In genomic region chr1:234521802-234522185, GRCh38 we compare ENCODE assay signal across 15 cellular contexts. TPM values are rescaled to one million over a fixed set of nuclear protein-coding genes. Genes with fewer than 3 reads are reported as not detected.
DNase-seq lines count a peak whose midpoint lies in the region; ATAC-seq and TF ChIP-seq lines count a peak whose summit lies in the region.
"Had no signal": no experiment of that assay in that cellular context is flagged by ENCODE, and none has a peak within 500 bp of the region (broad histone marks: within the 10 kb centered on the region; RNA-seq: fewer than 3 reads in every experiment).

No MANE protein-coding gene starts in this region.

- H3K4me3 ChIP-seq in right atrium auricular region, result no peak overlapping the region
- no peak overlapping the region for H3K4me3 ChIP-seq in uterus
- H3K4me3 ChIP-seq: cardiac muscle cell, hepatocyte, vagina had no signal

- no peaks in the 10 kb centered on the region for H3K36me3 Mint-ChIP-seq in activated CD8-positive, alpha-beta T cell treated with anti-CD3 and anti-CD28 coated beads for 36 hours (ENCODE audit: low read depth)
- no peaks in the 10 kb centered on the region for H3K36me3 Mint-ChIP-seq in nephron (ENCODE audit: low read depth)

- H3K27me3 ChIP-seq in right atrium auricular region (no peaks in the 10 kb centered on the region), uterus (no peaks in the 10 kb centered on the region)
- H3K27me3 ChIP-seq: cardiac muscle cell, hepatocyte, vagina had no signal

- no peaks in the 10 kb centered on the region for H3K9me3 ChIP-seq in right atrium auricular region
- H3K9me3 ChIP-seq in uterus, result no peaks in the 10 kb centered on the region
- H3K9me3 ChIP-seq: vagina had no signal

- ATAC-seq in Right ventricle myocardium superior (ENCODE audit: poor library complexity) (no peak), HG03432 (IDR thresholded peaks at IDR 0.05; ENCODE audit: unreplicated experiment) (no peak), left lobe of liver (no peak), GM21381 (IDR thresholded peaks at IDR 0.05; ENCODE audit: unreplicated experiment) (no peak)
- ATAC-seq in activated CD8-positive, alpha-beta T cell treated with anti-CD3 and anti-CD28 coated beads for 36 hours, result no peak

- H3K27ac ChIP-seq in right atrium auricular region (peak overlapping the region; percentile 88 to 96), uterus (peak overlapping the region; percentile 23 to 98)

- CTCF ChIA-PET in activated CD8-positive, alpha-beta T cell treated with anti-CD3 and anti-CD28 coated beads for 36 hours (lab: Charles Lee), result interaction anchor here (0.9 to 2.1 kb wide), 3 partner anchors 9 to 23 kb away, joined by 3 to 6 read pairs (median 5); no protein-coding TSS in a partner anchor

- peak overlapping the region; percentile 62 for H3K27ac Mint-ChIP-seq in activated CD8-positive, alpha-beta T cell treated with anti-CD3 and anti-CD28 coated beads for 36 hours
- H3K27ac Mint-ChIP-seq in nephron, result peak overlapping the region in 2 of 3 experiments; percentile 31 to 75

- no peak for DNase-seq in right atrium auricular region (ENCODE audit: low spot score)
- no peak for DNase-seq in Right ventricle myocardium superior
- DNase-seq in activated CD8-positive, alpha-beta T cell treated with anti-CD3 and anti-CD28 coated beads for 36 hours, result no peak
- DNase-seq in uterus, result no peak
- no peak for DNase-seq in left lobe of liver (ENCODE audit: low spot score)
- DNase-seq: Calu3; effector CD4-positive, alpha-beta T cell; NCI-H510A had no signal

- TF ChIP-seq POLR2A in uterus (IDR thresholded peaks at IDR 0.05), result no peak

- H3K4me1 ChIP-seq in right atrium auricular region (peaks cover 0 to 58% of the 10 kb centered on the region in 2 donors), uterus (no peaks in the 10 kb centered on the region)

- H3K27me3 Mint-ChIP-seq in activated CD8-positive, alpha-beta T cell treated with anti-CD3 and anti-CD28 coated beads for 36 hours, result peaks cover 10% of the 10 kb centered on the region
- no peaks in the 10 kb centered on the region for H3K27me3 Mint-ChIP-seq in nephron (ENCODE audit: low read depth)

- H3K36me3 ChIP-seq in right atrium auricular region (no peaks in the 10 kb centered on the region), uterus (no peaks in the 10 kb centered on the region)
- H3K36me3 ChIP-seq: cardiac muscle cell, vagina had no signal

- peaks cover 27% of the 10 kb centered on the region for H3K4me1 Mint-ChIP-seq in activated CD8-positive, alpha-beta T cell treated with anti-CD3 and anti-CD28 coated beads for 36 hours (ENCODE audit: low read depth)
- peaks cover 45% of the 10 kb centered on the region for H3K4me1 Mint-ChIP-seq in nephron

- no peak overlapping the region for H3K4me3 Mint-ChIP-seq in activated CD8-positive, alpha-beta T cell treated with anti-CD3 and anti-CD28 coated beads for 36 hours
- H3K4me3 Mint-ChIP-seq in nephron, result no peak overlapping the region
- H3K4me3 Mint-ChIP-seq: activated T-cell treated with anti-CD3 and anti-CD28 coated beads, Interleukin-2, amount 50 U/mL, for 4 hours had no signal

- H3K9me3 Mint-ChIP-seq in activated CD8-positive, alpha-beta T cell treated with anti-CD3 and anti-CD28 coated beads for 36 hours, result no peaks in the 10 kb centered on the region
- no peaks in the 10 kb centered on the region for H3K9me3 Mint-ChIP-seq in nephron
- H3K9me3 Mint-ChIP-seq: activated T-cell treated with anti-CD3 and anti-CD28 coated beads, Interleukin-2, amount 50 U/mL, for 4 hours had no signal

- intact Hi-C loops in Right ventricle myocardium superior (cut with DNase I) (no loop called here), uterus (cut with DNase I; ENCODE audit: low total_unique reads) (no loop called here)
- intact Hi-C loops in activated CD8-positive, alpha-beta T cell treated with anti-CD3 and anti-CD28 coated beads for 36 hours (cut with micrococcal nuclease), result no loop called here

- TF ChIP-seq CTCF in right atrium auricular region (IDR thresholded peaks at IDR 0.05), result no peak
- no peak for TF ChIP-seq CTCF in activated CD8-positive, alpha-beta T cell treated with anti-CD3 and anti-CD28 coated beads for 36 hours (IDR thresholded peaks at IDR 0.05)
- TF ChIP-seq CTCF in nephron (IDR thresholded peaks at IDR 0.05; ENCODE audit: unreplicated experiment in 3 of 3), result no peak
- no peak for TF ChIP-seq CTCF in uterus (IDR thresholded peaks at IDR 0.05)

- POLR2A ChIA-PET in activated CD8-positive, alpha-beta T cell treated with anti-CD3 and anti-CD28 coated beads for 36 hours (lab: Charles Lee), result interaction anchor here (1.5 kb wide), 1 partner anchor 16 kb away, joined by 4 read pairs; no protein-coding TSS in a partner anchor

RNA-seq across cellular contexts. Expression of gene TARBP1, which starts 42.8 kb away (rescaled TPM):
- 10 to 100 TPM in 1 of 2 donors, 1 to 10 TPM in 1; 5.5 to 11.3 TPM for total RNA-seq in right atrium auricular region
- total RNA-seq in Right ventricle myocardium superior, result 9.2 TPM
- 10 to 100 TPM; 53.9 to 61.3 TPM for total RNA-seq in activated CD8-positive, alpha-beta T cell treated with anti-CD3 and anti-CD28 coated beads for 36 hours
- 10 to 100 TPM in 3 of 4 donors, under 1 TPM in 1; 0.88 to 79.8 (median 21.2) TPM for total RNA-seq in uterus
- 7.8 TPM for total RNA-seq in left lobe of liver
